In the genomic region with DNA sequence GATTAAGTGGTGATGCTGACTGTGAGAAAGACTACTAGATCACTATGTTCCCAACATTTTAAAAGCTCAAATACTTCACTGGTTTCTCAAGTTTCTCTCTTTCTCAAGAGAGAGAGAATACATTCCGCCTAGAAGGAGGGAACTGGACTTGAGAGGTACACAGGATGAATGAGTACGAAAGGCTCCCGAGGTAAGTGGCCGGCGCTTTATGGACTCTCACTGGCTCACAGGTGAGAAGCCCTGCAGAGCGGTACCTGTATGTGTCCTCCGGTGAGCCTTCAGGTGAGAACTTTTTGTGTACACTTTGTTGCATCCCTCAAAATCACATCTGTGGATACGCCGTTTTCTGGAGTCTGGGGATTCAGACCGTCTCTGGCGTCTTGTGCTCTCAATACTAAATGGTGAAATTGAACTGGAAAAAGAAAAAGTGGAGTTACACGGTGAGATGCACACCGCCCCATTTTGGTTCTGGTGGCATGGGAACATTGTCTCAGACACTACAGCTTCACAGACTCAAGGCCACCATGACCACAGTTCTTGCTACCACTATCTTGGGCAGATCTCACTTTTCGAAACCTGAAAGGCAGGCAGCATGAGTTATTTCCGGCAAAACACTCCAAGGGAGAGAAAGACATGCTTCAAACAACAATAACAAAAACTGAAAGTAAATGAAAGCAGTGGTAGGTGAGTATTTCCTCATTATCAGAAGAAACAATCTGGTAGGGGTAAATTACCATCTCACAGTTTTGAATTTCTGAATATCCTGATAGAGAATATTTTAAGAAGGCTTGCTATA, we compare ENCODE assay signal across 9 cellular contexts.
DNase-seq lines count a peak whose midpoint lies in the region; ATAC-seq and TF ChIP-seq lines count a peak whose summit lies in the region.
"Had no signal": no experiment of that assay in that cellular context is flagged by ENCODE, and none has a peak within 500 bp of the region (broad histone marks: within the 10 kb centered on the region; RNA-seq: fewer than 3 reads in every experiment).

No MANE protein-coding gene starts in this region.

- DNase-seq in activated CD8-positive, alpha-beta memory T cell treated with anti-CD3 and anti-CD28 coated beads for 4 hours (ENCODE audit: low read depth in 2 of 2): peak; percentile 23 to 44
- no peak for DNase-seq in activated CD8-positive, alpha-beta memory T cell treated with anti-CD3 and anti-CD28 coated beads, Interleukin-2, amount 50 U/mL, for 48 hours
- DNase-seq in T-cell (peak; percentile 6 to 81 (median 54)), type B pancreatic cell (ENCODE audit: extremely low spot score, unreplicated experiment) (no peak), NCI-H1417 treated with DMSO at 0.1 percent for 48 hours (lab: John Stamatoyannopoulos, UW) (no peak), AG20443 (ENCODE audit: low spot score) (no peak), NCI-H2029 treated with DMSO at 0.1 percent for 48 hours (lab: John Stamatoyannopoulos, UW) (no peak)
- DNase-seq in effector memory CD4-positive, alpha-beta T cell: peak; percentile 32 to 47 (median 41)

- H3K4me1 ChIP-seq in effector memory CD4-positive, alpha-beta T cell (ENCODE audit: control insufficient read depth, insufficient read depth, low read length, poor library complexity, severe bottlenecking): peaks cover 29% of the 10 kb centered on the region

- peak overlapping the region; percentile 64 to 74 (median 67) for H3K4me3 Mint-ChIP-seq in T-cell
- H3K4me3 Mint-ChIP-seq in type B pancreatic cell: peak overlapping the region; percentile 30

- H3K4me1 Mint-ChIP-seq in T-cell: peaks cover 49 to 74% (median 71%) of the 10 kb centered on the region in 3 donors
- peaks cover 6% of the 10 kb centered on the region for H3K4me1 Mint-ChIP-seq in type B pancreatic cell (ENCODE audit: unreplicated experiment)

- CTCF ChIA-PET in T-cell (lab: Charles Lee): interaction anchor here (0.6 to 1.5 kb wide), 4 partner anchors 10 to 571 kb away, joined by 3 to 5 read pairs (median 4); no protein-coding TSS in a partner anchor

- peak; percentile 85 to 93 (median 90) for ATAC-seq in T-cell (replicated peaks in 1 of 4)
- ATAC-seq: A549 had no signal

- H3K9me3 Mint-ChIP-seq in T-cell: no peaks in the 10 kb centered on the region
- no peaks in the 10 kb centered on the region for H3K9me3 Mint-ChIP-seq in type B pancreatic cell

- no peaks in the 10 kb centered on the region for H3K27me3 ChIP-seq in effector memory CD4-positive, alpha-beta T cell (replicated peaks; ENCODE audit: control insufficient read depth, insufficient read depth, low read length, poor library complexity, severe bottlenecking)

- H3K36me3 Mint-ChIP-seq in T-cell (peaks cover 53% of the 10 kb centered on the region), type B pancreatic cell (peaks cover 45% of the 10 kb centered on the region)

- POLR2A ChIA-PET in T-cell (lab: Charles Lee): interaction anchor here (0.6 to 1.5 kb wide), 4 partner anchors 13 to 1616 kb away, joined by 3 to 4 read pairs (median 3); no protein-coding TSS in a partner anchor

- H3K27ac ChIP-seq in effector memory CD4-positive, alpha-beta T cell (ENCODE audit: insufficient read depth, low read length, poor library complexity, severe bottlenecking): peak overlapping the region; percentile 72
- H3K27ac ChIP-seq: A549 had no signal

- peaks cover 29% of the 10 kb centered on the region for H3K36me3 ChIP-seq in effector memory CD4-positive, alpha-beta T cell (ENCODE audit: control insufficient read depth, insufficient read depth, low read length)

- no peaks in the 10 kb centered on the region for H3K9me3 ChIP-seq in effector memory CD4-positive, alpha-beta T cell (ENCODE audit: control insufficient read depth, low read length)
- H3K9me3 ChIP-seq: A549 had no signal

- H3K27me3 Mint-ChIP-seq in T-cell: no peaks in the 10 kb centered on the region
- no peaks in the 10 kb centered on the region for H3K27me3 Mint-ChIP-seq in type B pancreatic cell

- H3K4me3 ChIP-seq in effector memory CD4-positive, alpha-beta T cell (ENCODE audit: insufficient read depth, low read depth, low read length, poor library complexity, severe bottlenecking): peak overlapping the region; percentile 24
- H3K4me3 ChIP-seq: A549 had no signal

- H3K27ac Mint-ChIP-seq in T-cell: peak overlapping the region; percentile 97 to 99
- peak overlapping the region; percentile 95 for H3K27ac Mint-ChIP-seq in type B pancreatic cell

- TF ChIP-seq CTCF in type B pancreatic cell (conservative IDR thresholded peaks at IDR 0.05): no peak

Comparison
In these comparisons a context has a peak if more than half of its experiments do, and no peak if none do; other contexts are left out.
1. DNase-seq: peak in activated CD8-positive, alpha-beta memory T cell treated with anti-CD3 and anti-CD28 coated beads for 4 hours (2 of 2), T-cell (34 of 34) and effector memory CD4-positive, alpha-beta T cell (3 of 3); none in activated CD8-positive, alpha-beta memory T cell treated with anti-CD3 and anti-CD28 coated beads, Interleukin-2, amount 50 U/mL, for 48 hours (single experiment), type B pancreatic cell (single experiment), NCI-H1417 treated with DMSO at 0.1 percent for 48 hours (single experiment), AG20443 (single experiment) and NCI-H2029 treated with DMSO at 0.1 percent for 48 hours (single experiment).